In the genomic region with DNA sequence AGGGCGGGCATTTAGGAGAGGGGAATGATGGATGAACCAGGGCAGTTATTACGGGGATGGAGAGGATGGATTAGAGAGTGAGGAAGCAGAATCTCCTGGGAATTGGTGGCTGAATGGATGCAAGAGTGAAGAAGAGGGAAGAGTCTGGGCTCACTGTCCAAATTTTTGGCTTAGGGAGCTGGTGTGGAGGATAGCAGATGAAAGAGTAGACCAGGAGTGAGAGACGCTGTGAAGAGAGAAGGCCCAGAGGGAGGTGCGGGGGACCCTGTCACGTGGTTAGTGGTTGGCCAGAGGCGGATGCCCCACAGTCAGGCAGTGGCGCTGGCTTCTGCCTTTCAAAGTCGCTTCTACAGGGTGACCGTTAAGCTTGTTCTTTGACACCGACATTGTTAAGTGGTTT, we compare ENCODE assay signal across 1 cellular context.
TF ChIP-seq lines count a peak whose summit lies in the region.

No MANE protein-coding gene starts in this region.

TF ChIP-seq in HEK293, 187 proteins besides CTCF, POLR2A, EP300 and RAD21 (continued from another document):
- TF ChIP-seq ZNF645 (tag by site-specific recombination; IDR thresholded peaks at IDR 0.05) (no peak), ZNF37A (tag by site-specific recombination; IDR thresholded peaks at IDR 0.05) (no peak), YY1 (tag by site-specific recombination; IDR thresholded peaks at IDR 0.05) (no peak), ZNF184 (tag by site-specific recombination; IDR thresholded peaks at IDR 0.05) (no peak), ZBTB17 (tag by site-specific recombination; IDR thresholded peaks at IDR 0.05) (peak; percentile 84), ZEB2 (tag by site-specific recombination; IDR thresholded peaks at IDR 0.05) (no peak), ZNF513 (tag by site-specific recombination; IDR thresholded peaks at IDR 0.05) (no peak), ZNF792 (tag by site-specific recombination; IDR thresholded peaks at IDR 0.05) (no peak), ZNF23 (tag by site-specific recombination; IDR thresholded peaks at IDR 0.05; ENCODE audit: borderline replicate concordance) (no peak), ZBTB1 (tag by site-specific recombination; IDR thresholded peaks at IDR 0.05) (no peak), PRDM1 (tag by site-specific recombination; IDR thresholded peaks at IDR 0.05) (0 out of 2 replicates have a peak, but pooled peaks have one; percentile 12), ZSCAN30 (tag by site-specific recombination; IDR thresholded peaks at IDR 0.05) (no peak), ZNF335 (tag by site-specific recombination; conservative IDR thresholded peaks at IDR 0.05) (peak; percentile 76)
